Comparison of ENCODE assay signal across 8 cellular contexts in the genomic region with DNA sequence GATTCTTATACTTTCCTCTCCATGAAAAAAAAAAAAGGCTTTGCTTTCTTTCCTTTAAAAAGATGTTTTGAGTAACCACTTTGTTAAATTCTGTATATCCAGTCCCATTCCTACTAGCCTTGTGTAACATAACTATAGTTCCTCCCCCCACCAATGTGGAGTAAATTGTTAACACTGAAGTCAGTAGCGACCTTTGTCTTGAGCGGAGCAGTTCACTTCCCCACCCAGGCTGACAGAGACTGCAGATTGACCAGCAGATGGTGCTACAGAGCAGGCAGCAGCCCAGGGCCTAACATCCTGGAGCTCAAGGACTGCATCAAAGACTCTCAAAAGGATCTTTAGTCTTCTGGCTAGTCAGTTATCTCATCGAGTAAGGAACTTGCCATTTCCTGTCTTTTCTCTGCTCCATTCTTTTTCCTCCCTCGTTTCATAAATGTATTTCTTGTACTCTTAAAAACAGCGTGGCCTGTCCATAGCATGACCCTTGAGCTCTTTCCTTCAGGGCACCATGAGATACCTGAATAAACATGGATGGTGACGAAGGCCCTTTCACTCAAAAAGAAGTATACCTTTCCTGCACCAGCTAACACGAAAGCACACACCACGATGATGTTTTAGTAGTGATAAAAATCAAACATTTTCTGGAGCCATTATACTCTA.
A peak's percentile ranks its signal among the peaks of the same experiment; 100 is the strongest.
DNase-seq lines count a peak whose midpoint lies in the region; ATAC-seq and TF ChIP-seq lines count a peak whose summit lies in the region.

No MANE protein-coding gene starts in this region.

- H3K27me3 ChIP-seq in SJSA1 (replicated peaks) (0 out of 2 replicates have a peak, but pooled peaks cover 6% of the 10 kb centered on the region), heart left ventricle (no peaks in the 10 kb centered on the region)

- H3K4me1 ChIP-seq in SJSA1 (replicated peaks) (no peaks in the 10 kb centered on the region), heart left ventricle (no peaks in the 10 kb centered on the region)

- intact Hi-C loops in heart left ventricle (cut with DNase I): loop anchor here (2.0 to 10.0 kb wide), 10 partner anchors 104 to 694 kb away; no protein-coding TSS in a partner anchor

- H3K4me3 ChIP-seq in SJSA1 (no peak overlapping the region), heart left ventricle (no peak overlapping the region)

- TF ChIP-seq CTCF in GM13976 (IDR thresholded peaks at IDR 0.05; ENCODE audit: borderline replicate concordance, control extremely low read depth, extremely low read depth, insufficient read depth, missing control alignments): peak; percentile 95
- peak; percentile 78 to 95 (median 88) for TF ChIP-seq CTCF in heart left ventricle (IDR thresholded peaks at IDR 0.05)

- 33 to 44% (median 39%) methylated on average over 8 of the region's 8 CpGs for WGBS in heart left ventricle, 4 donors

- no peak for TF ChIP-seq POLR2A in heart left ventricle (IDR thresholded peaks at IDR 0.05)

- ATAC-seq in HG02588 (IDR thresholded peaks at IDR 0.05; ENCODE audit: unreplicated experiment) (peak; percentile 99), heart left ventricle (peak; percentile 73 to 96 (median 92))

- in situ Hi-C loops in GM13976 (cut with MboI; ENCODE audit: low sequenced_read_pairs, unreplicated experiment): loop anchor here (25.0 kb wide), 1 partner anchor 407 kb away; no protein-coding TSS in a partner anchor

- no peaks in the 10 kb centered on the region for H3K36me3 ChIP-seq in SJSA1
- no peaks in the 10 kb centered on the region for H3K36me3 ChIP-seq in heart left ventricle

- DNase-seq in GM13976 (ENCODE audit: low spot score) (peak; percentile 30), MV-4-11 (lab: John Stamatoyannopoulos, UW) (peak; percentile 58), SJSA1 (ENCODE audit: low read depth in 1 of 2, low spot score in 2 of 2) (peak; percentile 33 to 63), heart left ventricle (peak; percentile 58 to 66 (median 62)), pulmonary artery endothelial cell (ENCODE audit: low read depth, low spot score) (peak; percentile 41), DMS79 (lab: John Stamatoyannopoulos, UW) (no peak)
- peak; percentile 44 for DNase-seq in activated naive CD4-positive, alpha-beta T cell treated with anti-CD3 and anti-CD28 coated beads, Interleukin-2, amount 50 U/mL, for 16 hours

- H3K9me3 ChIP-seq in SJSA1 (replicated peaks) (no peaks in the 10 kb centered on the region), heart left ventricle (no peaks in the 10 kb centered on the region)

- H3K27ac ChIP-seq in SJSA1: no peak overlapping the region
- H3K27ac ChIP-seq in heart left ventricle: no peak overlapping the region
